In genomic region chr1:207000641-207001291, GRCh38 we compare ENCODE assay signal across 18 cellular contexts. TPM values are rescaled to one million over a fixed set of nuclear protein-coding genes. Genes with fewer than 3 reads are reported as not detected.
DNase-seq lines count a peak whose midpoint lies in the region; ATAC-seq, FAIRE-seq and TF ChIP-seq lines count a peak whose summit lies in the region.
"Had no signal": no experiment of that assay in that cellular context is flagged by ENCODE, and none has a peak within 500 bp of the region (broad histone marks: within the 10 kb centered on the region; RNA-seq: fewer than 3 reads in every experiment).

No MANE protein-coding gene starts in this region.

- H3K18ac ChIP-seq in trophoblast cell (ENCODE audit: low read length): no peak overlapping the region

- RAD21 ChIA-PET in GM12878 (lab: Charles Lee; ENCODE audit: unreplicated experiment): no interaction called here

- no peak overlapping the region for H3K14ac ChIP-seq in trophoblast cell (ENCODE audit: low read length)

- CTCF ChIA-PET in GM12878 (lab: Yijun Ruan, JAX): interaction anchor here (1.0 kb wide), 1 partner anchor 20 kb away, joined by 3 read pairs; no protein-coding TSS in a partner anchor

- DNase-seq in DMS53 (lab: John Stamatoyannopoulos, UW): peak; percentile 20
- DNase-seq in DMS53 treated with DMSO at 0.1 percent for 48 hours (lab: John Stamatoyannopoulos, UW; ENCODE audit: unreplicated experiment): no peak
- no peak for DNase-seq in GM12878 (ENCODE audit: low read depth, low spot score)
- peak; percentile 35 to 74 for DNase-seq in trophoblast cell
- DNase-seq in NCI-H1048 (lab: John Stamatoyannopoulos, UW): no peak
- DNase-seq: 8988T; ACHN; CD4-positive, alpha-beta T cell; H7; Kasumi-1 had no signal

- TF ChIP-seq POLR2A in GM12878 (IDR thresholded peaks at IDR 0.05; ENCODE audit: low read depth, low read length): no peak

- H3K4me1 ChIP-seq in GM12878 (ENCODE audit: control insufficient read depth, insufficient read depth, low read length) (no peaks in the 10 kb centered on the region), trophoblast cell (ENCODE audit: control insufficient read depth in 1 of 2, insufficient read depth in 2 of 2, low read length in 2 of 2) (peaks cover 0 to 2% of the 10 kb centered on the region in 2 experiments)
- H3K4me1 ChIP-seq: BLaER1 treated with 17β-estradiol and CSF1 and Interleukin-3, amounts not matched to agents 10 nM and 100 nM had no signal

- no peak overlapping the region for H4K8ac ChIP-seq in trophoblast cell (ENCODE audit: low read depth, low read length)

- H4K91ac ChIP-seq in trophoblast cell (ENCODE audit: low read depth, low read length): no peak overlapping the region

- POLR2A ChIA-PET in GM12878 (lab: Charles Lee): no interaction called here

- H3K4me3 ChIP-seq in GM12878 (no peak overlapping the region), trophoblast cell (ENCODE audit: low read depth, low read length) (no peak overlapping the region)
- H3K4me3 ChIP-seq: BLaER1 treated with 17β-estradiol and CSF1 and Interleukin-3, amounts not matched to agents 10 nM and 100 nM; GM23338 had no signal

- TF ChIP-seq RAD21 in GM12878 (IDR thresholded peaks at IDR 0.05; ENCODE audit: insufficient read depth, low read depth, low read length): no peak

- H3K23ac ChIP-seq in trophoblast cell (ENCODE audit: low read length): no peak overlapping the region

- no peak overlapping the region for H2BK120ac ChIP-seq in trophoblast cell (ENCODE audit: insufficient read depth, low read length, poor library complexity)

- no peak for TF ChIP-seq EP300 in GM12878 (IDR thresholded peaks at IDR 0.05; ENCODE audit: borderline replicate concordance in 1 of 2, control insufficient read depth in 1 of 2, low read depth in 2 of 2, low read length in 2 of 2)

- H2AFZ ChIP-seq in GM12878 (ENCODE audit: control insufficient read depth, low read depth, low read length): no peak overlapping the region
- H2AFZ ChIP-seq in trophoblast cell (ENCODE audit: insufficient read depth, low read length, poor library complexity): no peak overlapping the region
- H2AFZ ChIP-seq: GM23338 had no signal

- FAIRE-seq in GM12878 (lab: Jason Lieb, UNC): no peak
- FAIRE-seq: D721Med, GM18507 had no signal

- no peaks in the 10 kb centered on the region for H3K79me1 ChIP-seq in trophoblast cell (ENCODE audit: low read length)

- H3K9me3 ChIP-seq in GM12878 (replicated peaks; ENCODE audit: control insufficient read depth, insufficient read depth, low read length) (no peaks in the 10 kb centered on the region), trophoblast cell (ENCODE audit: insufficient read depth, low read depth, low read length) (no peaks in the 10 kb centered on the region)
- H3K9me3 ChIP-seq: BLaER1 treated with 17β-estradiol and CSF1 and Interleukin-3, amounts not matched to agents 10 nM and 100 nM had no signal

- in situ Hi-C loops in GM12878 (cut with MboI): no loop called here

- H4K12ac ChIP-seq in trophoblast cell (ENCODE audit: low read depth, low read length): no peak overlapping the region

- H3K79me2 ChIP-seq in GM12878 (ENCODE audit: control insufficient read depth, insufficient read depth, low read length) (no peaks in the 10 kb centered on the region), trophoblast cell (ENCODE audit: control insufficient read depth, insufficient read depth, low read length, poor library complexity) (no peaks in the 10 kb centered on the region)

- intact Hi-C loops in GM12878 (cut with micrococcal nuclease; ENCODE audit: unreplicated experiment): loop anchor here (5.0 kb wide), 1 partner anchor 77 kb away; no protein-coding TSS in a partner anchor

- WGBS in GM12878 (ENCODE audit: insufficient coverage, insufficient replicate concordance, low lambda C conversion rate, missing lambda C conversion rate): 52% methylated on average over 5 of the region's 5 CpGs
- WGBS in trophoblast cell (ENCODE audit: extremely low coverage, insufficient coverage, insufficient read length): no CpG with 5 or more reads among the region's 5 CpGs

- H3K4me2 ChIP-seq in GM12878 (ENCODE audit: control insufficient read depth, insufficient read depth) (no peak overlapping the region), trophoblast cell (ENCODE audit: low read length) (no peak overlapping the region)
- H3K4me2 ChIP-seq: BLaER1 treated with 17β-estradiol and CSF1 and Interleukin-3, amounts not matched to agents 10 nM and 100 nM; GM23338 had no signal

- TF ChIP-seq CTCF in GM12878 (IDR thresholded peaks at IDR 0.05 in 2 of 3, conservative IDR thresholded peaks at IDR 0.05 in 1 of 3; ENCODE audit: control insufficient read depth in 2 of 3, extremely low read depth in 1 of 3, insufficient read depth in 1 of 3, low read depth in 3 of 3, low read length in 3 of 3): no peak

- no peak overlapping the region for H3K4ac ChIP-seq in trophoblast cell (ENCODE audit: low read depth, low read length)

- no TSS peak for BruUV-seq in GM12878 (replicated peaks; lab: Mats Ljungman, UMichigan)

- H3K36me3 ChIP-seq in GM12878 (ENCODE audit: control insufficient read depth in 2 of 2, insufficient read depth in 2 of 2, low read length in 1 of 2): no peaks in the 10 kb centered on the region
- H3K36me3 ChIP-seq in trophoblast cell (ENCODE audit: control insufficient read depth in 1 of 2, insufficient read depth in 2 of 2, low read length in 2 of 2): no peaks in the 10 kb centered on the region
- H3K36me3 ChIP-seq: BLaER1 treated with 17β-estradiol and CSF1 and Interleukin-3, amounts not matched to agents 10 nM and 100 nM had no signal

- H3K27me3 ChIP-seq in GM12878 (replicated peaks in 1 of 2; ENCODE audit: control insufficient read depth in 2 of 2, insufficient read depth in 2 of 2, low read length in 1 of 2) (no peaks in the 10 kb centered on the region), trophoblast cell (ENCODE audit: insufficient read depth, low read length) (no peaks in the 10 kb centered on the region)
- H3K27me3 ChIP-seq: BLaER1 treated with 17β-estradiol and CSF1 and Interleukin-3, amounts not matched to agents 10 nM and 100 nM had no signal

- no peak for ATAC-seq in GM12878
- no peak for ATAC-seq in HG02970 (IDR thresholded peaks at IDR 0.05; ENCODE audit: low FRiP score, unreplicated experiment)
- no peak for ATAC-seq in GM21528 (IDR thresholded peaks at IDR 0.05; ENCODE audit: low FRiP score, unreplicated experiment)
- ATAC-seq in HG03354 (IDR thresholded peaks at IDR 0.05; ENCODE audit: poor library complexity, severe bottlenecking, unreplicated experiment): no peak
- ATAC-seq: GM23338 had no signal

- no peak overlapping the region for H2BK5ac ChIP-seq in trophoblast cell (ENCODE audit: low read depth, low read length, poor library complexity)

- no peaks in the 10 kb centered on the region for H4K20me1 ChIP-seq in GM12878 (ENCODE audit: control insufficient read depth, insufficient read depth)
- H4K20me1 ChIP-seq: BLaER1 treated with 17β-estradiol and CSF1 and Interleukin-3, amounts not matched to agents 10 nM and 100 nM had no signal

- H3K9ac ChIP-seq in GM12878 (ENCODE audit: control insufficient read depth, insufficient read depth, low read length): no peak overlapping the region
- H3K9ac ChIP-seq in trophoblast cell (ENCODE audit: low read length): no peak overlapping the region
- H3K9ac ChIP-seq: BLaER1 treated with 17β-estradiol and CSF1 and Interleukin-3, amounts not matched to agents 10 nM and 100 nM had no signal

- H3K27ac ChIP-seq in GM12878 (ENCODE audit: control insufficient read depth, insufficient read depth) (no peak overlapping the region), trophoblast cell (ENCODE audit: low read depth, low read length) (no peak overlapping the region)
- H3K27ac ChIP-seq: BLaER1 treated with 17β-estradiol and CSF1 and Interleukin-3, amounts not matched to agents 10 nM and 100 nM had no signal

- no peak overlapping the region for H2BK12ac ChIP-seq in trophoblast cell (ENCODE audit: low read length)

- SMC1A ChIA-PET in GM12878 (lab: Charles Lee; ENCODE audit: uncharacterized antibody, unreplicated experiment): interaction anchor here (0.6 kb wide), 1 partner anchor 138 kb away, joined by 3 read pairs; no protein-coding TSS in a partner anchor

- H2AK5ac ChIP-seq in trophoblast cell (ENCODE audit: low read length): no peak overlapping the region

RNA-seq across cellular contexts. Expression of gene FCAMR, which starts 30.5 kb away (rescaled TPM):
- 0.24 TPM in 1 of 2 replicates, not detected in the other for total RNA-seq in GM12878 (2013; cell fraction: nucleolus; rRNA removed)
- 0.06 and 0.16 TPM in 2 replicates for total RNA-seq in GM12878 (2014; rRNA removed)
- 0.04 and 0.14 TPM in 2 replicates for total RNA-seq in GM12878 (2014; rRNA removed; fragmentation: Illumina TruSeq; extraction: Trizol)
- not detected in 2 replicates for total RNA-seq in GM12878 (2021)
- not detected for polyA plus RNA-seq in GM12878 (2011; ENCODE audit: low read depth)
- polyA plus RNA-seq in GM12878 (2011; rRNA removed): 0.08 TPM in 1 of 2 replicates, not detected in the other
- polyA plus RNA-seq in GM12878 (2011; cell fraction: cytosol; rRNA removed): 0.08 and 0.12 TPM in 2 replicates
- polyA plus RNA-seq in GM12878 (2011; cell fraction: nucleus; rRNA removed): 0.13 TPM in 1 of 2 replicates, not detected in the other
- 0.09 TPM in 1 of 2 replicates, not detected in the other for polyA plus RNA-seq in GM12878 (2012)
- 0.04 and 0.11 TPM in 2 replicates for polyA plus RNA-seq in GM12878 (2014; fragmentation: Illumina TruSeq; extraction: Trizol)
- under 1 TPM in 1 of 2 experiments, not detected in 1; 0.05 TPM for polyA plus RNA-seq in GM12878 (2014; fragmentation: Nextera tagmentation; extraction: Ambion mirVana)
- polyA plus RNA-seq in GM12878 (2014; rRNA removed): 0.15 and 0.16 TPM in 2 replicates
- under 1 TPM in 1 of 2 experiments, not detected in 1; 0.14 TPM for polyA plus RNA-seq in GM12878 (2016; fragmentation: Nextera tagmentation; extraction: Ambion mirVana)
- 0.10 and 0.22 TPM in 2 replicates for polyA minus RNA-seq in GM12878 (2011; rRNA and poly(A)+ RNA removed)
- not detected in 2 replicates for polyA minus RNA-seq in GM12878 (2011; cell fraction: cytosol; rRNA and poly(A)+ RNA removed)
- 0.19 and 0.24 TPM in 2 replicates for polyA minus RNA-seq in GM12878 (2011; cell fraction: nucleus; rRNA and poly(A)+ RNA removed)
- polyA plus RNA-seq in trophoblast cell (2013): 0.01 TPM in 1 of 2 replicates, not detected in the other
- total RNA-seq: CD4-positive, alpha-beta T cell; Daoy; GM23338; H7 had no signal
- polyA plus RNA-seq: GM23338 had no signal

RNA-seq across cellular contexts. Expression of gene C1orf116, which starts 31.8 kb away (rescaled TPM):
- total RNA-seq in GM12878 (2013; cell fraction: nucleolus; rRNA removed): not detected in 2 replicates
- not detected in 2 replicates for total RNA-seq in GM12878 (2014; rRNA removed)
- not detected in 2 replicates for total RNA-seq in GM12878 (2014; rRNA removed; fragmentation: Illumina TruSeq; extraction: Trizol)
- total RNA-seq in GM12878 (2021): 0.03 and 0.08 TPM in 2 replicates
- not detected for polyA plus RNA-seq in GM12878 (2011; ENCODE audit: low read depth)
- 0.01 TPM in 1 of 2 replicates, not detected in the other for polyA plus RNA-seq in GM12878 (2011; rRNA removed)
- 0.01 TPM in 1 of 2 replicates, not detected in the other for polyA plus RNA-seq in GM12878 (2011; cell fraction: cytosol; rRNA removed)
- not detected in 2 replicates for polyA plus RNA-seq in GM12878 (2011; cell fraction: nucleus; rRNA removed)
- 0.04 TPM in 1 of 2 replicates, not detected in the other for polyA plus RNA-seq in GM12878 (2012)
- not detected in 2 replicates for polyA plus RNA-seq in GM12878 (2014; fragmentation: Illumina TruSeq; extraction: Trizol)
- polyA plus RNA-seq in GM12878 (2014; fragmentation: Nextera tagmentation; extraction: Ambion mirVana): not detected
- not detected in 2 replicates for polyA plus RNA-seq in GM12878 (2014; rRNA removed)
- polyA plus RNA-seq in GM12878 (2016; fragmentation: Nextera tagmentation; extraction: Ambion mirVana): not detected
- polyA minus RNA-seq in GM12878 (2011; rRNA and poly(A)+ RNA removed): not detected in 2 replicates
- polyA minus RNA-seq in GM12878 (2011; cell fraction: cytosol; rRNA and poly(A)+ RNA removed): not detected in 2 replicates
- not detected in 2 replicates for polyA minus RNA-seq in GM12878 (2011; cell fraction: nucleus; rRNA and poly(A)+ RNA removed)
- 2.6 and 2.8 TPM in 2 replicates for polyA plus RNA-seq in trophoblast cell (2013)

RNA-seq across cellular contexts. Expression of gene YOD1, which starts 50.2 kb away (rescaled TPM):
- 12.7 and 12.8 TPM in 2 replicates for total RNA-seq in GM12878 (2013; cell fraction: nucleolus; rRNA removed)
- total RNA-seq in GM12878 (2014; rRNA removed) (7.7 and 9.5 TPM in 2 replicates), GM12878 (2014; rRNA removed; fragmentation: Illumina TruSeq; extraction: Trizol) (7.9 TPM in 2 replicates), GM12878 (2021) (6.9 and 7.1 TPM in 2 replicates)
- 2.5 TPM for polyA plus RNA-seq in GM12878 (2011; ENCODE audit: low read depth)
- polyA plus RNA-seq in GM12878 (2011; rRNA removed) (4.4 and 5.6 TPM in 2 replicates), GM12878 (2014; fragmentation: Illumina TruSeq; extraction: Trizol) (6.6 and 7.9 TPM in 2 replicates), GM12878 (2014; fragmentation: Nextera tagmentation; extraction: Ambion mirVana) (1 to 10 TPM; 2.1 to 2.2 TPM), GM12878 (2014; rRNA removed) (3.3 and 4.0 TPM in 2 replicates), GM12878 (2016; fragmentation: Nextera tagmentation; extraction: Ambion mirVana) (1 to 10 TPM; 4.9 to 5.1 TPM)
- polyA plus RNA-seq in GM12878 (2011; cell fraction: cytosol; rRNA removed): 1.4 and 1.9 TPM in 2 replicates
- polyA plus RNA-seq in GM12878 (2011; cell fraction: nucleus; rRNA removed): 3.7 TPM in 2 replicates
- 3.5 and 5.0 TPM in 2 replicates for polyA plus RNA-seq in GM12878 (2012)
- polyA minus RNA-seq in GM12878 (2011; rRNA and poly(A)+ RNA removed): 2.7 and 4.6 TPM in 2 replicates
- 1.3 and 2.2 TPM in 2 replicates for polyA minus RNA-seq in GM12878 (2011; cell fraction: cytosol; rRNA and poly(A)+ RNA removed)
- polyA minus RNA-seq in GM12878 (2011; cell fraction: nucleus; rRNA and poly(A)+ RNA removed): 9.3 and 11.5 TPM in 2 replicates
- 9.4 and 9.6 TPM in 2 replicates for polyA plus RNA-seq in trophoblast cell (2013)

RNA-seq across cellular contexts. Expression of gene PFKFB2, which starts 52.3 kb away (rescaled TPM):
- 4.6 and 8.9 TPM in 2 replicates for total RNA-seq in GM12878 (2013; cell fraction: nucleolus; rRNA removed)
- 1.1 and 1.2 TPM in 2 replicates for total RNA-seq in GM12878 (2014; rRNA removed)
- total RNA-seq in GM12878 (2014; rRNA removed; fragmentation: Illumina TruSeq; extraction: Trizol): 1.1 and 1.3 TPM in 2 replicates
- total RNA-seq in GM12878 (2021): 0.95 and 1.9 TPM in 2 replicates
- polyA plus RNA-seq in GM12878 (2011; ENCODE audit: low read depth): 1.0 TPM
- 1.3 and 1.6 TPM in 2 replicates for polyA plus RNA-seq in GM12878 (2011; rRNA removed)
- 0.79 and 0.99 TPM in 2 replicates for polyA plus RNA-seq in GM12878 (2011; cell fraction: cytosol; rRNA removed)
- polyA plus RNA-seq in GM12878 (2011; cell fraction: nucleus; rRNA removed): 2.4 TPM in 2 replicates
- polyA plus RNA-seq in GM12878 (2012): 1.3 and 1.4 TPM in 2 replicates
- 0.62 and 1.1 TPM in 2 replicates for polyA plus RNA-seq in GM12878 (2014; fragmentation: Illumina TruSeq; extraction: Trizol)
- under 1 TPM; 0.40 to 0.47 TPM for polyA plus RNA-seq in GM12878 (2014; fragmentation: Nextera tagmentation; extraction: Ambion mirVana)
- 0.44 and 1.2 TPM in 2 replicates for polyA plus RNA-seq in GM12878 (2014; rRNA removed)
- under 1 TPM; 0.43 to 0.63 TPM for polyA plus RNA-seq in GM12878 (2016; fragmentation: Nextera tagmentation; extraction: Ambion mirVana)
- polyA minus RNA-seq in GM12878 (2011; rRNA and poly(A)+ RNA removed): 2.1 TPM in 2 replicates
- polyA minus RNA-seq in GM12878 (2011; cell fraction: cytosol; rRNA and poly(A)+ RNA removed): 2.1 and 2.2 TPM in 2 replicates
- polyA minus RNA-seq in GM12878 (2011; cell fraction: nucleus; rRNA and poly(A)+ RNA removed): 0.77 and 0.97 TPM in 2 replicates
- polyA plus RNA-seq in trophoblast cell (2013): 7.5 and 7.6 TPM in 2 replicates

RNA-seq across cellular contexts. Expression of gene PIGR, which starts 54.5 kb away (rescaled TPM):
- 0.59 and 0.61 TPM in 2 replicates for total RNA-seq in GM12878 (2013; cell fraction: nucleolus; rRNA removed)
- 1.6 and 1.8 TPM in 2 replicates for total RNA-seq in GM12878 (2014; rRNA removed)
- 7.6 and 7.9 TPM in 2 replicates for total RNA-seq in GM12878 (2014; rRNA removed; fragmentation: Illumina TruSeq; extraction: Trizol)
- total RNA-seq in GM12878 (2021): 4.7 and 5.0 TPM in 2 replicates
- polyA plus RNA-seq in GM12878 (2011; ENCODE audit: low read depth): 1.3 TPM
- 1.7 and 1.8 TPM in 2 replicates for polyA plus RNA-seq in GM12878 (2011; rRNA removed)
- polyA plus RNA-seq in GM12878 (2011; cell fraction: cytosol; rRNA removed): 0.92 and 0.93 TPM in 2 replicates
- 1.0 TPM in 2 replicates for polyA plus RNA-seq in GM12878 (2011; cell fraction: nucleus; rRNA removed)
- polyA plus RNA-seq in GM12878 (2012): 2.4 and 5.4 TPM in 2 replicates
- 4.1 and 14.3 TPM in 2 replicates for polyA plus RNA-seq in GM12878 (2014; fragmentation: Illumina TruSeq; extraction: Trizol)
- 1 to 10 TPM; 1.1 to 2.0 TPM for polyA plus RNA-seq in GM12878 (2014; fragmentation: Nextera tagmentation; extraction: Ambion mirVana)
- 1.7 and 2.4 TPM in 2 replicates for polyA plus RNA-seq in GM12878 (2014; rRNA removed)
- 1 to 10 TPM in 1 of 2 experiments, under 1 TPM in 1; 0.96 to 1.2 TPM for polyA plus RNA-seq in GM12878 (2016; fragmentation: Nextera tagmentation; extraction: Ambion mirVana)
- polyA minus RNA-seq in GM12878 (2011; rRNA and poly(A)+ RNA removed): 3.9 and 4.7 TPM in 2 replicates
- 1.9 and 3.5 TPM in 2 replicates for polyA minus RNA-seq in GM12878 (2011; cell fraction: cytosol; rRNA and poly(A)+ RNA removed)
- polyA minus RNA-seq in GM12878 (2011; cell fraction: nucleus; rRNA and poly(A)+ RNA removed): 4.5 and 5.0 TPM in 2 replicates
- not detected in 2 replicates for polyA plus RNA-seq in trophoblast cell (2013)
- total RNA-seq: CD4-positive, alpha-beta T cell; Daoy; GM23338 had no signal
- polyA plus RNA-seq: GM23338 had no signal

Comparison
In these comparisons a context has a peak if more than half of its experiments do, and no peak if none do; other contexts are left out.
1. DNase-seq: peak in DMS53 (single experiment) and trophoblast cell (2 of 2); none in DMS53 treated with DMSO at 0.1 percent for 48 hours (single experiment), GM12878 (single experiment) and NCI-H1048 (single experiment).